ENCODE assay signal across 23 cellular contexts in the genomic region with DNA sequence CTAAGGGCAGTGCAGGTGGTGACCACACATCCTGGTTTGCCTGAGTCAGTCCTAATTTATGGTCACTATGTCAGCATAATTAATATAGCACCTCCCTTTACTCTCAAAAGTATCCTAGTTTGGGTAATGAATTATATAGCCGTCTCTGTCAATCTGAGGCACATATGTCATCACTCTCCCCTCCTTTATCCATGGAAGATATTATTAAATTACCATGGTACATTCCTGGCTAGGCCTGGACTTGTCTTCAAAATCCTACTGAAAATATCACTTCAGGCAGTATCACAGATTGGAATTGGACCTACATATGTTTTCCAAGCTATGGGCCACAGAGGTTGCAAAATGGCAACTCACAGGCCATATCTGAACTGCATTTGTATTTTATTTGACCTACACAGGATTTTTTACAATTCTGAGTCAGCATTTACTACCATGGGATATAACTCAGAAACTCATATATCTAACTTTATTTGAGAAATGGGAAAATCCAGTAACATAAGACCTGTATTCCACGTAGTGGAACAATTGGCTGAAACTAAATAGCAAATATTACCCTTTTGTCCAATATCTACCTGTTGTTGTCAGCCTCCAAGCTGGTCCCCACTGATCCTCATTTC.
"Had no signal": no experiment of that assay in that cellular context is flagged by ENCODE, and none has a peak within 500 bp of the region (broad histone marks: within the 10 kb centered on the region; RNA-seq: fewer than 3 reads in every experiment).

No MANE protein-coding gene starts in this region.

- ATAC-seq: effector memory CD8-positive, alpha-beta T cell; heart left ventricle; left lobe of liver; lower lobe of right lung; psoas muscle; sciatic nerve; stimulated activated memory B cell treated with anti-CD40 and anti-IgM and Interleukin-4, amounts not matched to agents 10 μg/mL and 1 μg/mL and 100 μg/mL, for 72 hours had no signal

- H3K4me1 ChIP-seq: heart left ventricle, lower lobe of right lung, spleen, tibial artery, upper lobe of left lung, uterus had no signal

- H3K36me3 ChIP-seq: heart left ventricle, lower lobe of right lung, tibial artery, upper lobe of left lung, uterus had no signal

- DNase-seq: effector memory CD8-positive, alpha-beta T cell; foreskin melanocyte; heart left ventricle; hippocampal formation; kidney glomerular epithelial cell; lower lobe of right lung; mesenchymal stem cell; midbrain; naive B cell; psoas muscle; retina; spleen; stimulated activated CD4-positive, alpha-beta T cell treated with anti-CD3 and anti-CD28 coated beads, Interleukin-15, amount 100 ng/mL, for 24 hours; stimulated activated CD4-positive, alpha-beta T cell treated with anti-CD3 and anti-CD28 coated beads, Interleukin-1b, Interleukin-23, amount 100 ng/mL, for 48 hours; stimulated activated CD4-positive, alpha-beta T cell treated with anti-CD3 and anti-CD28 coated beads, Interleukin-4, amount 100 ng/mL, for 24 hours; tibial artery; upper lobe of left lung; uterus had no signal

- H3K9me3 ChIP-seq: neutrophil, tibial artery, upper lobe of left lung, uterus had no signal

- FAIRE-seq: islet of Langerhans had no signal

- H3K27ac ChIP-seq: heart left ventricle, lower lobe of right lung, neutrophil, psoas muscle, spleen, tibial artery, upper lobe of left lung, uterus had no signal

- H3K4me3 ChIP-seq: heart left ventricle, lower lobe of right lung, psoas muscle, spleen, tibial artery, upper lobe of left lung, uterus had no signal

- H3K27me3 ChIP-seq: heart left ventricle, neutrophil, spleen, tibial artery, upper lobe of left lung, uterus had no signal
